Comparison of ENCODE assay signal across 16 cellular contexts in genomic region chr13:85582890-85583289, GRCh38.
DNase-seq lines count a peak whose midpoint lies in the region; ATAC-seq and TF ChIP-seq lines count a peak whose summit lies in the region.
"Had no signal": no experiment of that assay in that cellular context is flagged by ENCODE, and none has a peak within 500 bp of the region (broad histone marks: within the 10 kb centered on the region; RNA-seq: fewer than 3 reads in every experiment).

No MANE protein-coding gene starts in this region.

- no peak overlapping the region for H2BK20ac ChIP-seq in IMR-90 (ENCODE audit: low read depth, low read length)

- H4K8ac ChIP-seq in IMR-90 (ENCODE audit: low read depth in 2 of 2, low read length in 2 of 2), result no peak overlapping the region

- H2BK120ac ChIP-seq in IMR-90 (ENCODE audit: low read depth, low read length), result no peak overlapping the region

- H2BK5ac ChIP-seq in IMR-90 (ENCODE audit: low read depth, low read length, poor library complexity, severe bottlenecking), result no peak overlapping the region

- no peak overlapping the region for H3K4ac ChIP-seq in IMR-90 (ENCODE audit: low read depth, low read length)

- in situ Hi-C loops in IMR-90 (cut with MboI; ENCODE audit: low sequenced_read_pairs), result no loop called here

- TF ChIP-seq RAD21 in IMR-90 (IDR thresholded peaks at IDR 0.05; ENCODE audit: low read length), result no peak

- H3K14ac ChIP-seq in IMR-90 (replicated peaks; ENCODE audit: low read depth, low read length), result no peak overlapping the region

- CTCF ChIA-PET in IMR-90 (lab: Yijun Ruan, JAX) (interaction anchor here (0.6 to 1.3 kb wide), 2 partner anchors 22 to 470 kb away, joined by 3 read pairs; no protein-coding TSS in a partner anchor), RWPE1 (lab: Yijun Ruan, JAX) (interaction anchor here (0.7 to 0.8 kb wide), 3 partner anchors 27 to 442 kb away, joined by 3 read pairs; no protein-coding TSS in a partner anchor)

- H2AFZ ChIP-seq in IMR-90 (replicated peaks; ENCODE audit: low read length, poor library complexity), result no peak overlapping the region

- no peaks in the 10 kb centered on the region for H4K20me1 ChIP-seq in IMR-90 (ENCODE audit: insufficient read depth, low read length)

- H3K79me1 ChIP-seq in IMR-90 (ENCODE audit: low read depth in 1 of 2, low read length in 2 of 2), result no peaks in the 10 kb centered on the region

- dilution Hi-C loops in IMR-90 (cut with HindIII; ENCODE audit: low sequenced_read_pairs, unreplicated experiment), result no loop called here

- H3K27ac ChIP-seq in IMR-90 (ENCODE audit: insufficient read depth, low read length) (no peak overlapping the region), RWPE1 (peak overlapping the region; percentile 88), epithelial cell of prostate (peak overlapping the region; percentile 82)

- no peaks in the 10 kb centered on the region for H3K27me3 ChIP-seq in IMR-90 (ENCODE audit: control insufficient read depth, insufficient read depth, low read length)

- H3K9ac ChIP-seq in IMR-90 (ENCODE audit: low read depth, low read length), result no peak overlapping the region

- no peak overlapping the region for H3K4me3 ChIP-seq in IMR-90 (ENCODE audit: insufficient read depth, low read depth, low read length)

- no peaks in the 10 kb centered on the region; the same call in 1 of the 2 replicates for H3K4me1 ChIP-seq in IMR-90 (ENCODE audit: control insufficient read depth, insufficient read depth, low read length)

- H3K9me1 ChIP-seq in IMR-90 (ENCODE audit: insufficient read depth, low read length), result no peaks in the 10 kb centered on the region

- H2AK5ac ChIP-seq in IMR-90 (ENCODE audit: low read depth, low read length), result no peak overlapping the region

- ATAC-seq in IMR-90 (ENCODE audit: low read depth), result no peak; the same call in 1 of the 2 replicates
- ATAC-seq: CD8-positive, alpha-beta T cell had no signal

- H4K91ac ChIP-seq in IMR-90 (ENCODE audit: insufficient read depth, low read depth, low read length), result no peak overlapping the region

- H4K5ac ChIP-seq in IMR-90 (ENCODE audit: low read depth, low read length), result no peak overlapping the region

- no CpG with 5 or more reads among the region's 1 CpG for WGBS in IMR-90 (ENCODE audit: extremely low coverage in 2 of 2, insufficient read length in 1 of 2), 2 experiments

- H2BK15ac ChIP-seq in IMR-90 (ENCODE audit: low read depth, low read length), result no peak overlapping the region

- intact Hi-C loops in IMR-90 (cut with micrococcal nuclease), result loop anchor here (10.0 kb wide), 1 partner anchor 528 kb away; no protein-coding TSS in a partner anchor

- H3K23ac ChIP-seq in IMR-90 (ENCODE audit: low read depth, low read length), result no peak overlapping the region

- no peak overlapping the region for H3K4me2 ChIP-seq in IMR-90 (ENCODE audit: low read depth, low read length)

- no TSS peak for BruUV-seq in IMR-90 (replicated peaks; lab: Mats Ljungman, UMichigan)

- H3K9me3 ChIP-seq in IMR-90 (ENCODE audit: control insufficient read depth, insufficient read depth, low read length), result no peaks in the 10 kb centered on the region

- H3K18ac ChIP-seq in IMR-90 (ENCODE audit: low read depth, low read length), result no peak overlapping the region

- no peaks in the 10 kb centered on the region for H3K36me3 ChIP-seq in IMR-90 (ENCODE audit: control insufficient read depth, insufficient read depth, low read length)

- no peak for TF ChIP-seq CTCF in IMR-90 (conservative IDR thresholded peaks at IDR 0.05; ENCODE audit: low read depth, low read length)
- no peak for TF ChIP-seq CTCF in RWPE1 (conservative IDR thresholded peaks at IDR 0.05; ENCODE audit: low read depth)

- peak; percentile 2 for DNase-seq in EL
- peak; percentile 28 for DNase-seq in IMR-90
- DNase-seq in RWPE1 (ENCODE audit: low spot score), result peak; percentile 79
- DNase-seq in epithelial cell of prostate (ENCODE audit: low read depth, low spot score), result peak; percentile 85
- DNase-seq in amygdala (lab: John Stamatoyannopoulos, UW), result no peak
- DNase-seq in stimulated activated CD4-positive, alpha-beta T cell treated with anti-CD3 and anti-CD28 coated beads, Interleukin-4, amount 100 ng/mL, for 1 hour, result no peak
- no peak for DNase-seq in 8988T
- no peak for DNase-seq in activated CD4-positive, alpha-beta T cell treated with anti-CD3 and anti-CD28 coated beads, Interleukin-2, amount 50 U/mL, for 48 hours
- DNase-seq: CD8-positive, alpha-beta T cell; DND-41; H9; NCI-H1092 treated with DMSO at 0.1 percent for 48 hours; NCI-H187; NCI-H446 treated with DMSO at 0.1 percent for 48 hours; NCI-H774; T-helper 1 cell had no signal

- H3K56ac ChIP-seq in IMR-90 (ENCODE audit: extremely low read depth, insufficient read depth, low read length), result no peak overlapping the region

- no peak overlapping the region for H2AK9ac ChIP-seq in IMR-90 (replicated peaks; ENCODE audit: low read depth, low read length, poor library complexity)

- POLR2A ChIA-PET in IMR-90 (lab: Charles Lee; ENCODE audit: unreplicated experiment) (interaction anchor here (0.5 kb wide), 1 partner anchor 253 kb away, joined by 3 read pairs; no protein-coding TSS in a partner anchor), RWPE1 (lab: Yijun Ruan, JAX; ENCODE audit: low non-redundant PET) (no interaction called here)

- TF ChIP-seq POLR2A in IMR-90 (IDR thresholded peaks at IDR 0.05; ENCODE audit: low read depth, low read length), result no peak

TF ChIP-seq in IMR-90, 13 proteins besides CTCF, POLR2A, EP300 and RAD21:
- TF ChIP-seq MAZ (IDR thresholded peaks at IDR 0.05; ENCODE audit: borderline replicate concordance, low read depth, low read length) (no peak), CHD1 (IDR thresholded peaks at IDR 0.05; ENCODE audit: low read depth, low read length) (no peak), RFX5 (IDR thresholded peaks at IDR 0.05; ENCODE audit: low read depth, low read length) (no peak), RCOR1 (IDR thresholded peaks at IDR 0.05; ENCODE audit: insufficient replicate concordance, low read length) (no peak), BHLHE40 (IDR thresholded peaks at IDR 0.05; ENCODE audit: low read depth, low read length) (no peak), FOS (IDR thresholded peaks at IDR 0.05; ENCODE audit: low read depth, low read length) (no peak), MAFK (IDR thresholded peaks at IDR 0.05; ENCODE audit: low read depth, low read length) (no peak), CEBPB (IDR thresholded peaks at IDR 0.05; ENCODE audit: low read depth, low read length) (no peak), USF2 (IDR thresholded peaks at IDR 0.05; ENCODE audit: low read depth, low read length) (no peak), SMC3 (IDR thresholded peaks at IDR 0.05; ENCODE audit: low read depth, low read length) (no peak), NFE2L2 (IDR thresholded peaks at IDR 0.05; ENCODE audit: low read depth, low read length) (no peak), ELK1 (IDR thresholded peaks at IDR 0.05; ENCODE audit: borderline replicate concordance, low read depth, low read length) (no peak), MXI1 (IDR thresholded peaks at IDR 0.05; ENCODE audit: borderline replicate concordance, low read depth, low read length) (no peak)

Comparison
In these comparisons a context has a peak if more than half of its experiments do, and no peak if none do; other contexts are left out.
1. DNase-seq: peak in EL (single experiment), IMR-90 (single experiment), RWPE1 (single experiment) and epithelial cell of prostate (single experiment); none in amygdala (0 of 56), stimulated activated CD4-positive, alpha-beta T cell treated with anti-CD3 and anti-CD28 coated beads, Interleukin-4, amount 100 ng/mL, for 1 hour (single experiment), 8988T (single experiment) and activated CD4-positive, alpha-beta T cell treated with anti-CD3 and anti-CD28 coated beads, Interleukin-2, amount 50 U/mL, for 48 hours (0 of 2).